ENCODE assay signal across 28 cellular contexts in genomic region chr9:88084816-88085215, GRCh38. TPM values are rescaled to one million over a fixed set of nuclear protein-coding genes. Genes with fewer than 3 reads are reported as not detected.
"Had no signal": no experiment of that assay in that cellular context is flagged by ENCODE, and none has a peak within 500 bp of the region (broad histone marks: within the 10 kb centered on the region; RNA-seq: fewer than 3 reads in every experiment).

No MANE protein-coding gene starts in this region.

- H3K27me3 ChIP-seq: ascending aorta, body of pancreas, SJSA1 had no signal

- H3K4me1 ChIP-seq: ascending aorta, SJSA1 had no signal

- H3K27me3 Mint-ChIP-seq: activated naive CD4-positive, alpha-beta T cell treated with anti-CD3 and anti-CD28 coated beads, Interleukin-2, amount 50 U/mL, for 24 hours had no signal

- H3K27ac Mint-ChIP-seq: activated CD8-positive, alpha-beta T cell treated with anti-CD3 and anti-CD28 coated beads, Interleukin-2, amount 10 ng/mL, durations not matched to agents 7 days and 5 days; activated naive CD4-positive, alpha-beta T cell treated with anti-CD3 and anti-CD28 coated beads, Interleukin-2, amount 50 U/mL, for 24 hours had no signal

- H3K4me3 ChIP-seq: ascending aorta, body of pancreas, SJSA1 had no signal

- ATAC-seq: activated CD4-positive, CD25-positive, alpha-beta regulatory T cell treated with anti-CD3 and anti-CD28 coated beads, Interleukin-2, amount 50 U/mL, for 24 hours; activated CD8-positive, alpha-beta T cell treated with anti-CD3 and anti-CD28 coated beads, Interleukin-2, amount 10 ng/mL, durations not matched to agents 7 days and 5 days; body of pancreas; SK-N-SH treated with all-trans-retinoic acid at 6 μM for 48 hours had no signal

- H3K4me1 Mint-ChIP-seq: activated naive CD4-positive, alpha-beta T cell treated with anti-CD3 and anti-CD28 coated beads, Interleukin-2, amount 50 U/mL, for 24 hours had no signal

- H3K4me3 Mint-ChIP-seq: activated CD8-positive, alpha-beta T cell treated with anti-CD3 and anti-CD28 coated beads, Interleukin-2, amount 10 ng/mL, durations not matched to agents 7 days and 5 days; activated naive CD4-positive, alpha-beta T cell treated with anti-CD3 and anti-CD28 coated beads, Interleukin-2, amount 50 U/mL, for 24 hours had no signal

- H3K9me3 ChIP-seq: ascending aorta, body of pancreas, SJSA1 had no signal

- H3K27ac ChIP-seq: ascending aorta, body of pancreas, SJSA1 had no signal

- H3K9me3 Mint-ChIP-seq: activated naive CD4-positive, alpha-beta T cell treated with anti-CD3 and anti-CD28 coated beads, Interleukin-2, amount 50 U/mL, for 24 hours had no signal

- DNase-seq: activated CD4-positive, alpha-beta T cell treated with anti-CD3 and anti-CD28 coated beads for 4 hours; activated CD4-positive, alpha-beta T cell treated with anti-CD3 and anti-CD28 coated beads, Interleukin-2, amount 50 U/mL, for 4 hours; activated CD8-positive, alpha-beta memory T cell treated with anti-CD3 and anti-CD28 coated beads, Interleukin-2, amount 50 U/mL, for 48 hours; activated CD8-positive, alpha-beta T cell treated with anti-CD3 and anti-CD28 coated beads, Interleukin-2, amount 10 ng/mL, durations not matched to agents 7 days and 5 days; activated naive CD4-positive, alpha-beta T cell; activated T-cell treated with anti-CD3 and anti-CD28 coated beads, Interleukin-2, amount 50 U/mL, for 1 hour; amniotic stem cell; body of pancreas; central memory CD4-positive, alpha-beta T cell; NCI-H1092; NCI-H1417; NCI-H1694; NCI-H2029; NCI-H345; NCI-H510A; NCI-H526 treated with DMSO at 0.1 percent for 48 hours; NCI-H82; Right ventricle myocardium superior; RPMI8226; SW 1271 had no signal

- H3K36me3 Mint-ChIP-seq: activated naive CD4-positive, alpha-beta T cell treated with anti-CD3 and anti-CD28 coated beads, Interleukin-2, amount 50 U/mL, for 24 hours had no signal

- H3K36me3 ChIP-seq: ascending aorta, SJSA1 had no signal

RNA-seq across cellular contexts. Expression of gene SPATA31C2, which starts 53.5 kb away (rescaled TPM):
- total RNA-seq: activated CD8-positive, alpha-beta T cell treated with anti-CD3 and anti-CD28 coated beads, Interleukin-2, amount 10 ng/mL, durations not matched to agents 7 days and 5 days; ascending aorta; body of pancreas; bronchial epithelial cell; OCI-LY7; Right ventricle myocardium superior; SJSA1; T-helper 1 cell treated with Interleukin-12 subunit alpha and Interleukin-12 subunit beta and Interleukin-4 antibody, amounts not matched to agents 30 ng/mL and 1 ng/mL, for 36 hours had no signal
